Comparison of ENCODE assay signal across 8 cellular contexts in the genomic region with DNA sequence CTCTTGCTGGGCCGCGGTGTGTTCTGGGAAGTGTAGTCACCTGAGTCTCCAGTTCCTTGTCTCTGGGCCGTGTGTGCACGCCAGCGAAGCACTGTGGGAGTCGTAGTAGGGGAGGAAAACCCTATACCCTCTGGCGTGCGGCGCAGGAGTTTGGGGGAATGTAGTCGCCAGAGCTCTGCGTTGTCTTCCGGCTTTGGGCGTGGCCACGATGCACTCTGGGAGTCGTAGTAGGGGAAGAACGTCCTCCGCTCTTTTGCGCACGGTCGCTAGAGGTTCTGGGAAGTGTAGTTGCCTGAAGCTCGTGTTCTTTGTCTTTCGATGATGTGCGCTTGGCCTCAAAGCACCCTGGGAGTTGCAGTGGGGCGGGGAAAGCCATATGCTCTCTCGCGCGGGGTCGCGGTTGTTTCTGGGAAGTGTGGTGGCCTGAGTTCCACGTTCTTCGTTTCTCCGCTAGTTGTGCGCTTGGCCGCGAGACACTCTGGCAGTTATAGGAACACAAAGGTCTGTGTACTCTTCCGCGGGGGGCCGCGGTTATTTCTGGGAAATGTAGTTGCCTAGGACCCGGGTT. TPM values are rescaled to one million over a fixed set of nuclear protein-coding genes. Genes with fewer than 3 reads are reported as not detected.
A peak's percentile ranks its signal among the peaks of the same experiment; 100 is the strongest.
DNase-seq lines count a peak whose midpoint lies in the region; ATAC-seq, FAIRE-seq and TF ChIP-seq lines count a peak whose summit lies in the region.

No MANE protein-coding gene starts in this region.

- peaks cover 37 to 42% (median 38%) of the 10 kb centered on the region in 11 experiments for H3K36me3 ChIP-seq in BLaER1 treated with 17β-estradiol and CSF1 and Interleukin-3, amounts not matched to agents 10 nM and 100 nM
- H3K36me3 ChIP-seq in left lung: peaks cover 0 to 34% of the 10 kb centered on the region in 2 donors

- peaks cover 0 to 18% (median 8%) of the 10 kb centered on the region in 10 experiments; a peak in 13 of 20 replicates for H3K4me1 ChIP-seq in BLaER1 treated with 17β-estradiol and CSF1 and Interleukin-3, amounts not matched to agents 10 nM and 100 nM
- peaks cover 4 to 5% of the 10 kb centered on the region in 2 donors for H3K4me1 ChIP-seq in left lung

- peak overlapping the region; percentile 94 to 99 (median 96) for H3K27ac ChIP-seq in BLaER1 treated with 17β-estradiol and CSF1 and Interleukin-3, amounts not matched to agents 10 nM and 100 nM
- peak overlapping the region; percentile 99 for H3K27ac ChIP-seq in left lung

- ATAC-seq in HG03442 (IDR thresholded peaks at IDR 0.05; ENCODE audit: unreplicated experiment) (peak; percentile 73), left lung (peak; percentile 94)

- peak overlapping the region; percentile 73 to 87 (median 77) for H3K4me2 ChIP-seq in BLaER1 treated with 17β-estradiol and CSF1 and Interleukin-3, amounts not matched to agents 10 nM and 100 nM

- intact Hi-C loops in left lung (cut with DNase I): no loop called here

- peak overlapping the region; percentile 90 to 98 (median 93) for H3K9ac ChIP-seq in BLaER1 treated with 17β-estradiol and CSF1 and Interleukin-3, amounts not matched to agents 10 nM and 100 nM

- FAIRE-seq in GM19239 (lab: Jason Lieb, UNC): peak; percentile 95

- H3K9me3 ChIP-seq in BLaER1 treated with 17β-estradiol and CSF1 and Interleukin-3, amounts not matched to agents 10 nM and 100 nM (replicated peaks in 1 of 11): peaks cover 85 to 90% (median 87%) of the 10 kb centered on the region in 11 experiments
- peaks cover 0 to 85% of the 10 kb centered on the region in 2 donors for H3K9me3 ChIP-seq in left lung

- H4K20me1 ChIP-seq in BLaER1 treated with 17β-estradiol and CSF1 and Interleukin-3, amounts not matched to agents 10 nM and 100 nM: no peaks in the 10 kb centered on the region

- H3K4me3 ChIP-seq in BLaER1 treated with 17β-estradiol and CSF1 and Interleukin-3, amounts not matched to agents 10 nM and 100 nM: peak overlapping the region; percentile 80 to 91 (median 88)
- H3K4me3 ChIP-seq in left lung: peak overlapping the region; percentile 67 to 76

- DNase-seq in GM19239 (ENCODE audit: insufficient read length, low spot score) (peak; percentile 57), NCI-H526 (lab: John Stamatoyannopoulos, UW) (peak; percentile 99), dermis microvascular lymphatic vessel endothelial cell (ENCODE audit: low read depth in 2 of 2) (peak; percentile 99 to 100), left lung (peak; percentile 96 to 100)
- peak; percentile 94 for DNase-seq in activated CD4-positive, alpha-beta T cell treated with anti-CD3 and anti-CD28 coated beads, Interleukin-2, amount 50 U/mL, for 1 hour
- DNase-seq in stimulated activated CD4-positive, alpha-beta T cell treated with anti-CD3 and anti-CD28 coated beads, Interleukin-2, amount 100 ng/mL, for 48 hours: peak; percentile 85 to 86

- no peak for TF ChIP-seq CTCF in left lung (IDR thresholded peaks at IDR 0.05)

- no peaks in the 10 kb centered on the region; a peak in 1 of 22 replicates for H3K27me3 ChIP-seq in BLaER1 treated with 17β-estradiol and CSF1 and Interleukin-3, amounts not matched to agents 10 nM and 100 nM
- H3K27me3 ChIP-seq in left lung: no peaks in the 10 kb centered on the region

RNA-seq across cellular contexts. Expression of gene ZNF140, which starts 0.6 kb away (rescaled TPM):
- total RNA-seq in dermis microvascular lymphatic vessel endothelial cell (33.4 and 36.7 TPM in 2 replicates), left lung (10 to 100 TPM; 12.2 to 14.4 TPM)

RNA-seq across cellular contexts. Expression of gene ZNF84, which starts 42.8 kb away (rescaled TPM):
- 14.4 and 23.0 TPM in 2 replicates for total RNA-seq in dermis microvascular lymphatic vessel endothelial cell
- 10 to 100 TPM; 17.3 to 24.5 TPM for total RNA-seq in left lung

RNA-seq across cellular contexts. Expression of gene ZNF891, which starts 49.9 kb away (rescaled TPM):
- total RNA-seq in dermis microvascular lymphatic vessel endothelial cell: 0.51 TPM in 2 replicates
- 1 to 10 TPM; 1.6 to 1.8 TPM for total RNA-seq in left lung

RNA-seq across cellular contexts. Expression of gene ZNF10, which starts 50.3 kb away (rescaled TPM):
- total RNA-seq in dermis microvascular lymphatic vessel endothelial cell (4.7 and 8.1 TPM in 2 replicates), left lung (1 to 10 TPM; 6.7 to 8.2 TPM)

Comparison
In these comparisons a context has a peak if more than half of its experiments do, and no peak if none do; other contexts are left out.
1. Peak in every context shown above with its lines: DNase-seq, ATAC-seq, H3K4me3 ChIP-seq and H3K27ac ChIP-seq.